Comparison of ENCODE assay signal across 10 cellular contexts in the genomic region with DNA sequence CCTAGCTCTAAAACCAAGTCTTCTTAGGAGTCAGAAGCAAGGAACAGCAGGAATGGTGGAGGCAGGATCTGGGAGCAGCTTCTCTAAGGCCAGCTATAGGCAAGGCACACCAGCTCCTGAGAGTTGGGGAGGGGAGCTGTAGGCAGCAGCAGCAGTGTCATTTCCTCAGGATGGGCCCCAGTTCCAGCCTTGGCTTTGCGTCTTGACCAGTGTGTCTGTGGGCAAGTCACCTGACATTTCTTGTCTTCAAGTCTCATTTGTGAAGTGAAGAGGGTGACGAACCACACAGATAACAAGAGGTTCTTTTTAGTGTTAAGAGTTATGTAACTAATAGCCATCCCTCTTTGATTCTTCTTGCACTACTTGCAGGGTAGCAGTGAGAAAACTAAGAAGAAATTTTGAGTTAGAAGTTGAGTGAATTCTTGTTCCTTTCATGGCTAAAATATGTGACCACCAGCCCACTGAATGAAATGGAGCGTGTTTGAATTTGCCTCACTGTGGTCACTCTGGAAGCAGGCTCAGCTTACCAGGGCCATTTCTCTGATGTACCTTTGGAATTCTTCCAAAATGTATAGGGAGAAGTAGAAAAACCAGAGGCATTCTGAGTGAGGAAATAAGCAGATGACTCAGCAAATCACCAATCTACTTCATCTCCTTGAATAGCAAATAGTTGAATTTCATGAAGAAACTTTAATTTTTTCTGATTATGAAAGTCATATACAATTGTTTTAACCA. TPM values are rescaled to one million over a fixed set of nuclear protein-coding genes. Genes with fewer than 3 reads are reported as not detected.
DNase-seq lines count a peak whose midpoint lies in the region; ATAC-seq, FAIRE-seq and TF ChIP-seq lines count a peak whose summit lies in the region.
"Had no signal": no experiment of that assay in that cellular context is flagged by ENCODE, and none has a peak within 500 bp of the region (broad histone marks: within the 10 kb centered on the region; RNA-seq: fewer than 3 reads in every experiment).

No MANE protein-coding gene starts in this region.

- ATAC-seq in GM12878 (peak; percentile 35; the same call in 2 of the 3 replicates), HepG2 (no peak), GM21360 (IDR thresholded peaks at IDR 0.05; ENCODE audit: unreplicated experiment) (no peak)
- ATAC-seq: T-cell had no signal

- TF ChIP-seq EP300 in GM12878 (IDR thresholded peaks at IDR 0.05; ENCODE audit: borderline replicate concordance in 1 of 2, control insufficient read depth in 1 of 2, low read depth in 2 of 2, low read length in 2 of 2) (no peak), HepG2 (IDR thresholded peaks at IDR 0.05; ENCODE audit: low read depth in 2 of 2, low read length in 2 of 2) (no peak), HepG2 (CRISPR knock-in tag; IDR thresholded peaks at IDR 0.05; ENCODE audit: borderline replicate concordance) (no peak)

- peak overlapping the region; percentile 45 for H3K27ac ChIP-seq in C4-2B
- no peak overlapping the region for H3K27ac ChIP-seq in GM12878 (ENCODE audit: control insufficient read depth, insufficient read depth)
- no peak overlapping the region for H3K27ac ChIP-seq in HepG2 (ENCODE audit: extremely low read length, insufficient read depth, low read length)
- H3K27ac ChIP-seq in ascending aorta: no peak overlapping the region
- peak overlapping the region in 1 of 5 donors; percentile 17 for H3K27ac ChIP-seq in adrenal gland

- BruUV-seq in GM12878 (replicated peaks; lab: Mats Ljungman, UMichigan) (no TSS peak), HepG2 (replicated peaks; lab: Mats Ljungman, UMichigan) (no TSS peak)

- H3K9ac ChIP-seq in GM12878 (ENCODE audit: control insufficient read depth, insufficient read depth, low read length): no peak overlapping the region
- no peak overlapping the region for H3K9ac ChIP-seq in HepG2 (ENCODE audit: insufficient read depth, low read depth, low read length)

- DNase-seq in M059J (ENCODE audit: low read depth): peak; percentile 68
- no peak for DNase-seq in GM12878 (ENCODE audit: low read depth, low spot score)
- peak; percentile 10 for DNase-seq in HepG2 (ENCODE audit: low spot score)
- no peak for DNase-seq in ascending aorta (ENCODE audit: low spot score in 2 of 2)
- no peak for DNase-seq in adrenal gland
- DNase-seq in stimulated activated CD4-positive, alpha-beta T cell treated with anti-CD3 and anti-CD28 coated beads, Interleukin-1b, Interleukin-23, amount 100 ng/mL, for 48 hours: no peak

- no peak for TF ChIP-seq CTCF in C4-2B (conservative IDR thresholded peaks at IDR 0.05)
- TF ChIP-seq CTCF in GM12878 (IDR thresholded peaks at IDR 0.05 in 2 of 3, conservative IDR thresholded peaks at IDR 0.05 in 1 of 3; ENCODE audit: control insufficient read depth in 2 of 3, extremely low read depth in 1 of 3, insufficient read depth in 1 of 3, low read depth in 3 of 3, low read length in 3 of 3): no peak
- TF ChIP-seq CTCF in HepG2 (CRISPR knock-in tag; IDR thresholded peaks at IDR 0.05): no peak
- no peak for TF ChIP-seq CTCF in ascending aorta (IDR thresholded peaks at IDR 0.05)
- no peak for TF ChIP-seq CTCF in adrenal gland (IDR thresholded peaks at IDR 0.05)

- RAD21 ChIA-PET in GM12878 (lab: Charles Lee; ENCODE audit: unreplicated experiment): interaction anchor here (0.7 to 3.7 kb wide), 3 partner anchors 11 to 129 kb away, joined by 3 to 18 read pairs (median 4); no protein-coding TSS in a partner anchor

- FAIRE-seq in GM12878 (lab: Jason Lieb, UNC): no peak
- no peak for FAIRE-seq in HepG2 (lab: Jason Lieb, UNC)

- H3K9me3 ChIP-seq in GM12878 (replicated peaks; ENCODE audit: control insufficient read depth, insufficient read depth, low read length) (no peaks in the 10 kb centered on the region), HepG2 (ENCODE audit: low read length) (no peaks in the 10 kb centered on the region), ascending aorta (no peaks in the 10 kb centered on the region), adrenal gland (replicated peaks in 1 of 3) (no peaks in the 10 kb centered on the region)
- H3K9me3 ChIP-seq: esophagus muscularis mucosa had no signal

- no peak overlapping the region for H3K4me2 ChIP-seq in GM12878 (ENCODE audit: control insufficient read depth, insufficient read depth)
- H3K4me2 ChIP-seq in HepG2 (ENCODE audit: low read depth, low read length): no peak overlapping the region

- SMC1A ChIA-PET in GM12878 (lab: Charles Lee; ENCODE audit: uncharacterized antibody, unreplicated experiment): interaction anchor here (1.1 to 3.4 kb wide), 7 partner anchors 8 to 133 kb away, joined by 3 to 26 read pairs (median 4); no protein-coding TSS in a partner anchor

- H3K79me2 ChIP-seq in GM12878 (ENCODE audit: control insufficient read depth, insufficient read depth, low read length): no peaks in the 10 kb centered on the region
- no peaks in the 10 kb centered on the region for H3K79me2 ChIP-seq in HepG2 (ENCODE audit: insufficient read depth, low read length)

- H3K36me3 ChIP-seq in GM12878 (ENCODE audit: control insufficient read depth in 2 of 2, insufficient read depth in 2 of 2, low read length in 1 of 2) (no peaks in the 10 kb centered on the region), HepG2 (replicated peaks in 1 of 2; ENCODE audit: control insufficient read depth in 1 of 2, insufficient read depth in 2 of 2, low read length in 2 of 2) (peaks cover 0 to 11% of the 10 kb centered on the region in 2 experiments; a peak in 1 of 5 replicates), ascending aorta (peaks cover 0 to 10% of the 10 kb centered on the region in 2 donors), adrenal gland (replicated peaks in 1 of 2) (peaks cover 0 to 9% of the 10 kb centered on the region in 2 donors)

- no peaks in the 10 kb centered on the region for H4K20me1 ChIP-seq in GM12878 (ENCODE audit: control insufficient read depth, insufficient read depth)
- H4K20me1 ChIP-seq in HepG2 (ENCODE audit: insufficient read depth, low read length): no peaks in the 10 kb centered on the region

- POLR2A ChIA-PET in GM12878 (lab: Charles Lee) (interaction anchor here (0.6 kb wide), 1 partner anchor 159 kb away, joined by 3 read pairs; no protein-coding TSS in a partner anchor), HepG2 (lab: Yijun Ruan, JAX) (interaction anchor here (0.8 kb wide), 1 partner anchor 61 kb away, joined by 3 read pairs; no protein-coding TSS in a partner anchor)

- peaks cover 4% of the 10 kb centered on the region; the same call in 1 of the 2 replicates for H3K4me1 ChIP-seq in GM12878 (ENCODE audit: control insufficient read depth, insufficient read depth, low read length)
- peaks cover 26% of the 10 kb centered on the region for H3K4me1 ChIP-seq in HepG2 (ENCODE audit: insufficient read depth, low read length)
- H3K4me1 ChIP-seq in ascending aorta: no peaks in the 10 kb centered on the region
- H3K4me1 ChIP-seq in adrenal gland (replicated peaks in 1 of 2): peaks cover 24 to 34% of the 10 kb centered on the region in 2 donors

- H3K4me3 ChIP-seq in GM12878: no peak overlapping the region
- no peak overlapping the region for H3K4me3 ChIP-seq in HepG2 (replicated peaks in 1 of 3; ENCODE audit: insufficient read depth in 1 of 3, low read depth in 2 of 3, low read length in 3 of 3)
- no peak overlapping the region for H3K4me3 ChIP-seq in ascending aorta
- H3K4me3 ChIP-seq in adrenal gland: no peak overlapping the region
- H3K4me3 ChIP-seq: esophagus muscularis mucosa had no signal

- H2AFZ ChIP-seq in GM12878 (ENCODE audit: control insufficient read depth, low read depth, low read length) (no peak overlapping the region), HepG2 (ENCODE audit: low read length) (no peak overlapping the region)

- intact Hi-C loops in GM12878 (cut with micrococcal nuclease; ENCODE audit: unreplicated experiment) (no loop called here), HepG2 (cut with micrococcal nuclease; ENCODE audit: unreplicated experiment) (no loop called here), ascending aorta (cut with DNase I) (no loop called here), adrenal gland (cut with DNase I) (no loop called here)

- TF ChIP-seq POLR2A in GM12878 (IDR thresholded peaks at IDR 0.05; ENCODE audit: low read depth, low read length): no peak
- no peak for TF ChIP-seq POLR2A in HepG2 (IDR thresholded peaks at IDR 0.05; ENCODE audit: insufficient read depth in 1 of 2, low read depth in 2 of 2, low read length in 2 of 2)
- TF ChIP-seq POLR2A in adrenal gland (IDR thresholded peaks at IDR 0.05): no peak

- in situ Hi-C loops in GM12878 (cut with MboI) (no loop called here), HepG2 (cut with HindIII; ENCODE audit: extremely low pct_ligation_motif_present, low pct_unique_long_range_greater_than_20kb) (no loop called here)

- TF ChIP-seq RAD21 in GM12878 (IDR thresholded peaks at IDR 0.05; ENCODE audit: insufficient read depth, low read depth, low read length) (no peak), HepG2 (CRISPR knock-in tag; IDR thresholded peaks at IDR 0.05) (no peak)

- CTCF ChIA-PET in GM12878 (lab: Yijun Ruan, JAX) (interaction anchor here (0.9 to 3.4 kb wide), 6 partner anchors 8 to 109 kb away, joined by 3 to 33 read pairs (median 6); no protein-coding TSS in a partner anchor), HepG2 (lab: Yijun Ruan, JAX; ENCODE audit: low intra/inter-chr PET ratio, low total read pairs) (no interaction called here)

- 72% methylated on average over 3 of the region's 3 CpGs for WGBS in GM12878 (ENCODE audit: insufficient coverage, insufficient replicate concordance, low lambda C conversion rate, missing lambda C conversion rate)
- 100% methylated on average over 3 of the region's 3 CpGs for WGBS in HepG2 (ENCODE audit: low lambda C conversion rate)
- 67 to 80% (median 78%) methylated on average over 2 to 3 of the region's 3 CpGs for WGBS in adrenal gland, 4 donors

- H3K27me3 ChIP-seq in GM12878 (replicated peaks in 1 of 2; ENCODE audit: control insufficient read depth in 2 of 2, insufficient read depth in 2 of 2, low read length in 1 of 2) (no peaks in the 10 kb centered on the region), HepG2 (ENCODE audit: control insufficient read depth in 1 of 2, insufficient read depth in 2 of 2, low read length in 2 of 2) (no peaks in the 10 kb centered on the region), ascending aorta (no peaks in the 10 kb centered on the region), adrenal gland (no peaks in the 10 kb centered on the region)
- H3K27me3 ChIP-seq: esophagus muscularis mucosa had no signal

RNA-seq across cellular contexts. Expression of gene RHOBTB3, which starts 42.4 kb away (rescaled TPM):
- total RNA-seq in M059J (2014; rRNA removed; shearing (Covaris generic)): 192 and 286 TPM in 2 replicates
- total RNA-seq in GM12878 (2013; cell fraction: nucleolus; rRNA removed): 326 and 333 TPM in 2 replicates
- total RNA-seq in GM12878 (2014; rRNA removed) (9.6 and 12.3 TPM in 2 replicates), GM12878 (2014; rRNA removed; fragmentation: Illumina TruSeq; extraction: Trizol) (9.1 and 11.0 TPM in 2 replicates), GM12878 (2021) (8.0 and 10.6 TPM in 2 replicates), HepG2 (2016; rRNA removed; fragmentation: Illumina TruSeq; extraction: Trizol) (35.4 and 39.6 TPM in 2 replicates), ascending aorta (153 TPM), adrenal gland (100 to 1,000 TPM in 5 of 8 donors, 10 to 100 TPM in 3; 91.8 to 243 (median 139) TPM)
- polyA plus RNA-seq in GM12878 (2011; ENCODE audit: low read depth): 3.5 TPM
- polyA plus RNA-seq in GM12878 (2011; rRNA removed) (39.2 and 42.8 TPM in 2 replicates), GM12878 (2014; fragmentation: Illumina TruSeq; extraction: Trizol) (7.6 and 13.1 TPM in 2 replicates), GM12878 (2014; fragmentation: Nextera tagmentation; extraction: Ambion mirVana) (1 to 10 TPM; 3.6 to 4.1 TPM), GM12878 (2014; rRNA removed) (5.9 and 8.5 TPM in 2 replicates), GM12878 (2016; fragmentation: Nextera tagmentation; extraction: Ambion mirVana) (1 to 10 TPM; 8.7 to 9.7 TPM), HepG2 (2011; rRNA removed) (27.8 and 31.6 TPM in 2 replicates), adrenal gland (10 to 100 TPM; 23.9 to 56.9 (median 28.2) TPM)
- polyA plus RNA-seq in GM12878 (2011; cell fraction: cytosol; rRNA removed): 54.1 and 59.0 TPM in 2 replicates
- 53.0 and 58.6 TPM in 2 replicates for polyA plus RNA-seq in GM12878 (2011; cell fraction: nucleus; rRNA removed)
- polyA plus RNA-seq in GM12878 (2012): 6.2 and 9.4 TPM in 2 replicates
- polyA minus RNA-seq in GM12878 (2011; rRNA and poly(A)+ RNA removed): 164 and 183 TPM in 2 replicates
- polyA minus RNA-seq in GM12878 (2011; cell fraction: cytosol; rRNA and poly(A)+ RNA removed): 61.5 and 62.0 TPM in 2 replicates
- 115 and 166 TPM in 2 replicates for polyA minus RNA-seq in GM12878 (2011; cell fraction: nucleus; rRNA and poly(A)+ RNA removed)
- total RNA-seq in HepG2 (2016; cell fraction: cytosol; rRNA removed; fragmentation: Illumina TruSeq; extraction: Trizol; ENCODE audit: low read depth): 65.4 and 73.3 TPM in 2 replicates
- 34.8 and 35.7 TPM in 2 replicates for total RNA-seq in HepG2 (2016; cell fraction: insoluble cytoplasmic fraction; rRNA removed; fragmentation: Illumina TruSeq; extraction: Trizol)
- 29.2 and 34.2 TPM in 2 replicates for total RNA-seq in HepG2 (2016; cell fraction: membrane; rRNA removed; fragmentation: Illumina TruSeq; extraction: Trizol)
- total RNA-seq in HepG2 (2016; cell fraction: nucleus; rRNA removed; fragmentation: Illumina TruSeq; extraction: Trizol): 34.5 and 45.0 TPM in 2 replicates
- polyA plus RNA-seq in HepG2 (2011; cell fraction: cytosol; rRNA removed): 33.5 and 37.5 TPM in 2 replicates
- polyA plus RNA-seq in HepG2 (2011; cell fraction: nucleus; rRNA removed): 28.1 and 35.6 TPM in 2 replicates
- 16.2 and 20.3 TPM in 2 replicates for polyA plus RNA-seq in HepG2 (2012)
- 4.4 and 6.7 TPM in 2 replicates for polyA plus RNA-seq in HepG2 (2016; cell fraction: cytosol; fragmentation: Illumina TruSeq; extraction: Trizol; ENCODE audit: low read depth)
- polyA plus RNA-seq in HepG2 (2016; cell fraction: insoluble cytoplasmic fraction; fragmentation: Illumina TruSeq; extraction: Trizol; ENCODE audit: low read depth): 31.3 and 33.4 TPM in 2 replicates
- 11.0 and 11.2 TPM in 2 replicates for polyA plus RNA-seq in HepG2 (2016; cell fraction: membrane; fragmentation: Illumina TruSeq; extraction: Trizol; ENCODE audit: low read depth)
- polyA plus RNA-seq in HepG2 (2016; cell fraction: nucleus; fragmentation: Illumina TruSeq; extraction: Trizol; ENCODE audit: insufficient read depth, low read depth): 31.1 and 35.1 TPM in 2 replicates
- polyA minus RNA-seq in HepG2 (2011; rRNA and poly(A)+ RNA removed; ENCODE audit: low replicate concordance): 153 and 617 TPM in 2 replicates
- 64.8 and 73.2 TPM in 2 replicates for polyA minus RNA-seq in HepG2 (2011; cell fraction: cytosol; rRNA and poly(A)+ RNA removed)
- polyA minus RNA-seq in HepG2 (2011; cell fraction: nucleus; rRNA and poly(A)+ RNA removed): 85.0 and 93.4 TPM in 2 replicates

RNA-seq across cellular contexts. Expression of gene GLRX, which starts 49.0 kb away (rescaled TPM):
- 34.6 and 38.7 TPM in 2 replicates for total RNA-seq in M059J (2014; rRNA removed; shearing (Covaris generic))
- 41.5 and 42.2 TPM in 2 replicates for total RNA-seq in GM12878 (2013; cell fraction: nucleolus; rRNA removed)
- total RNA-seq in GM12878 (2014; rRNA removed) (103 and 127 TPM in 2 replicates), GM12878 (2014; rRNA removed; fragmentation: Illumina TruSeq; extraction: Trizol) (63.0 and 66.7 TPM in 2 replicates), GM12878 (2021) (80.0 and 80.2 TPM in 2 replicates), HepG2 (2016; rRNA removed; fragmentation: Illumina TruSeq; extraction: Trizol) (63.8 and 71.9 TPM in 2 replicates), ascending aorta (18.5 TPM), adrenal gland (100 to 1,000 TPM in 6 of 8 donors, 10 to 100 TPM in 2; 68.1 to 236 (median 136) TPM)
- polyA plus RNA-seq in GM12878 (2011; ENCODE audit: low read depth): 58.0 TPM
- polyA plus RNA-seq in GM12878 (2011; rRNA removed) (188 and 194 TPM in 2 replicates), GM12878 (2014; fragmentation: Illumina TruSeq; extraction: Trizol) (130 and 179 TPM in 2 replicates), GM12878 (2014; fragmentation: Nextera tagmentation; extraction: Ambion mirVana) (100 to 1,000 TPM; 311 to 366 TPM), GM12878 (2014; rRNA removed) (195 and 236 TPM in 2 replicates), GM12878 (2016; fragmentation: Nextera tagmentation; extraction: Ambion mirVana) (100 to 1,000 TPM; 185 to 187 TPM), HepG2 (2011; rRNA removed) (499 and 615 TPM in 2 replicates), adrenal gland (100 to 1,000 TPM in 1 of 3 donors, 10 to 100 TPM in 2; 84.8 to 279 (median 85.2) TPM)
- polyA plus RNA-seq in GM12878 (2011; cell fraction: cytosol; rRNA removed): 89.8 and 172 TPM in 2 replicates
- 74.7 and 110 TPM in 2 replicates for polyA plus RNA-seq in GM12878 (2011; cell fraction: nucleus; rRNA removed)
- polyA plus RNA-seq in GM12878 (2012): 135 and 145 TPM in 2 replicates
- 69.4 and 81.1 TPM in 2 replicates for polyA minus RNA-seq in GM12878 (2011; rRNA and poly(A)+ RNA removed)
- polyA minus RNA-seq in GM12878 (2011; cell fraction: cytosol; rRNA and poly(A)+ RNA removed): 9.3 and 12.3 TPM in 2 replicates
- 41.7 and 62.0 TPM in 2 replicates for polyA minus RNA-seq in GM12878 (2011; cell fraction: nucleus; rRNA and poly(A)+ RNA removed)
- 27.6 and 30.6 TPM in 2 replicates for total RNA-seq in HepG2 (2016; cell fraction: cytosol; rRNA removed; fragmentation: Illumina TruSeq; extraction: Trizol; ENCODE audit: low read depth)
- total RNA-seq in HepG2 (2016; cell fraction: insoluble cytoplasmic fraction; rRNA removed; fragmentation: Illumina TruSeq; extraction: Trizol): 64.8 and 79.1 TPM in 2 replicates
- total RNA-seq in HepG2 (2016; cell fraction: membrane; rRNA removed; fragmentation: Illumina TruSeq; extraction: Trizol): 27.3 and 28.0 TPM in 2 replicates
- total RNA-seq in HepG2 (2016; cell fraction: nucleus; rRNA removed; fragmentation: Illumina TruSeq; extraction: Trizol): 27.2 and 28.1 TPM in 2 replicates
- 393 and 503 TPM in 2 replicates for polyA plus RNA-seq in HepG2 (2011; cell fraction: cytosol; rRNA removed)
- polyA plus RNA-seq in HepG2 (2011; cell fraction: nucleus; rRNA removed): 87.8 and 90.3 TPM in 2 replicates
- polyA plus RNA-seq in HepG2 (2012): 244 and 269 TPM in 2 replicates
- polyA plus RNA-seq in HepG2 (2016; cell fraction: cytosol; fragmentation: Illumina TruSeq; extraction: Trizol; ENCODE audit: low read depth): 25.5 and 30.2 TPM in 2 replicates
- polyA plus RNA-seq in HepG2 (2016; cell fraction: insoluble cytoplasmic fraction; fragmentation: Illumina TruSeq; extraction: Trizol; ENCODE audit: low read depth): 107 and 117 TPM in 2 replicates
- 23.9 and 28.1 TPM in 2 replicates for polyA plus RNA-seq in HepG2 (2016; cell fraction: membrane; fragmentation: Illumina TruSeq; extraction: Trizol; ENCODE audit: low read depth)
- polyA plus RNA-seq in HepG2 (2016; cell fraction: nucleus; fragmentation: Illumina TruSeq; extraction: Trizol; ENCODE audit: insufficient read depth, low read depth): 59.6 and 62.5 TPM in 2 replicates
- 44.3 and 186 TPM in 2 replicates for polyA minus RNA-seq in HepG2 (2011; rRNA and poly(A)+ RNA removed; ENCODE audit: low replicate concordance)
- 49.7 and 65.5 TPM in 2 replicates for polyA minus RNA-seq in HepG2 (2011; cell fraction: cytosol; rRNA and poly(A)+ RNA removed)
- polyA minus RNA-seq in HepG2 (2011; cell fraction: nucleus; rRNA and poly(A)+ RNA removed): 62.3 and 93.9 TPM in 2 replicates

Comparison
In these comparisons a context has a peak if more than half of its experiments do, and no peak if none do; other contexts are left out.
1. DNase-seq: peak in M059J (single experiment) and HepG2 (single experiment); none in GM12878 (single experiment), ascending aorta (0 of 2), adrenal gland (0 of 7) and stimulated activated CD4-positive, alpha-beta T cell treated with anti-CD3 and anti-CD28 coated beads, Interleukin-1b, Interleukin-23, amount 100 ng/mL, for 48 hours (single experiment).